ENCODE assay signal across 9 cellular contexts in genomic region chr2:205660521-205661124, GRCh38. TPM values are rescaled to one million over a fixed set of nuclear protein-coding genes. Genes with fewer than 3 reads are reported as not detected.
DNase-seq lines count a peak whose midpoint lies in the region; ATAC-seq, FAIRE-seq and TF ChIP-seq lines count a peak whose summit lies in the region.
"Had no signal": no experiment of that assay in that cellular context is flagged by ENCODE, and none has a peak within 500 bp of the region (broad histone marks: within the 10 kb centered on the region; RNA-seq: fewer than 3 reads in every experiment).

No MANE protein-coding gene starts in this region.

- no peak for TF ChIP-seq CTCF in HFFc6 (IDR thresholded peaks at IDR 0.05)
- no peak for TF ChIP-seq CTCF in fibroblast of lung (conservative IDR thresholded peaks at IDR 0.05 in 1 of 2, IDR thresholded peaks at IDR 0.05 in 1 of 2; ENCODE audit: low read depth in 1 of 2, low read length in 2 of 2)

- H2AFZ ChIP-seq in fibroblast of lung (ENCODE audit: low read length), result no peak overlapping the region

- FAIRE-seq in frontal cortex (lab: Jason Lieb, UNC), result no peak
- FAIRE-seq: K562 had no signal

- H3K9me3 ChIP-seq in fibroblast of lung (ENCODE audit: control insufficient read depth, insufficient read depth, low read depth, low read length), result no peaks in the 10 kb centered on the region

- peaks cover 20% of the 10 kb centered on the region for H3K4me1 ChIP-seq in fibroblast of lung (ENCODE audit: control insufficient read depth, extremely low read depth, insufficient read depth, low read length)

- H3K27me3 Mint-ChIP-seq in HFFc6 (ENCODE audit: insufficient read depth), result no peaks in the 10 kb centered on the region; the same call in 1 of the 2 replicates
- H3K27me3 Mint-ChIP-seq in T-helper 2 cell treated with Interferon-gamma antibody and Interleukin-4, amounts not matched to agents 5 μg/mL and 100 μg/mL, for 36 hours (ENCODE audit: low read depth), result no peaks in the 10 kb centered on the region
- peaks cover 5 to 14% of the 10 kb centered on the region in 2 donors for H3K27me3 Mint-ChIP-seq in stimulated activated naive B cell treated with anti-CD40 and anti-IgM and Interleukin-4, amounts not matched to agents 10 μg/mL and 1 μg/mL and 100 μg/mL, for 72 hours

- peak overlapping the region in 1 of 4 experiments; percentile 1 for H3K4me3 ChIP-seq in fibroblast of lung (replicated peaks in 1 of 4; ENCODE audit: control extremely low read depth in 1 of 4, insufficient read depth in 1 of 4, low read depth in 3 of 4, low read length in 4 of 4)
- H3K4me3 ChIP-seq: K562 had no signal

- H3K27ac ChIP-seq in fibroblast of lung (ENCODE audit: insufficient read depth, low read length), result peak overlapping the region; percentile 58

- H3K36me3 Mint-ChIP-seq in HFFc6 (ENCODE audit: low read depth), result no peaks in the 10 kb centered on the region
- peaks cover 4% of the 10 kb centered on the region for H3K36me3 Mint-ChIP-seq in T-helper 2 cell treated with Interferon-gamma antibody and Interleukin-4, amounts not matched to agents 5 μg/mL and 100 μg/mL, for 36 hours (ENCODE audit: low read depth)
- H3K36me3 Mint-ChIP-seq in stimulated activated naive B cell treated with anti-CD40 and anti-IgM and Interleukin-4, amounts not matched to agents 10 μg/mL and 1 μg/mL and 100 μg/mL, for 72 hours, result no peaks in the 10 kb centered on the region

- no peaks in the 10 kb centered on the region for H3K79me2 ChIP-seq in fibroblast of lung (ENCODE audit: control insufficient read depth, insufficient read depth, low read length)

- peak overlapping the region; percentile 82 for H3K4me2 ChIP-seq in fibroblast of lung (ENCODE audit: extremely low read depth, insufficient read depth, low read length)

- H3K4me1 Mint-ChIP-seq in HFFc6 (ENCODE audit: low read depth), result peaks cover 52% of the 10 kb centered on the region
- peaks cover 40% of the 10 kb centered on the region for H3K4me1 Mint-ChIP-seq in T-helper 2 cell treated with Interferon-gamma antibody and Interleukin-4, amounts not matched to agents 5 μg/mL and 100 μg/mL, for 36 hours (ENCODE audit: low read depth)
- peaks cover 24 to 26% of the 10 kb centered on the region in 2 donors for H3K4me1 Mint-ChIP-seq in stimulated activated naive B cell treated with anti-CD40 and anti-IgM and Interleukin-4, amounts not matched to agents 10 μg/mL and 1 μg/mL and 100 μg/mL, for 72 hours

- DNase-seq in GM04503 (ENCODE audit: low read depth), result peak; percentile 95
- peak; percentile 89 for DNase-seq in HFFc6
- DNase-seq in T-helper 2 cell treated with Interferon-gamma antibody and Interleukin-4, amounts not matched to agents 5 μg/mL and 100 μg/mL, for 36 hours (ENCODE audit: low spot score), result peak; percentile 59
- DNase-seq in fibroblast of lung (ENCODE audit: low read depth in 2 of 2), result peak; percentile 93 to 97
- no peak for DNase-seq in stimulated activated naive B cell treated with anti-CD40 and anti-IgM and Interleukin-4, amounts not matched to agents 10 μg/mL and 1 μg/mL and 100 μg/mL, for 72 hours
- DNase-seq in GM19240 (ENCODE audit: insufficient read length, low spot score), result no peak
- DNase-seq in frontal cortex (ENCODE audit: low spot score in 2 of 2), result no peak

- no peak overlapping the region for H3K9ac ChIP-seq in fibroblast of lung (ENCODE audit: insufficient read depth, low read length)

- H3K36me3 ChIP-seq in fibroblast of lung (ENCODE audit: control insufficient read depth, insufficient read depth, low read length), result no peaks in the 10 kb centered on the region

- H3K4me3 Mint-ChIP-seq in HFFc6, result peak overlapping the region; percentile 35
- H3K4me3 Mint-ChIP-seq in T-helper 2 cell treated with Interferon-gamma antibody and Interleukin-4, amounts not matched to agents 5 μg/mL and 100 μg/mL, for 36 hours, result peak overlapping the region; percentile 59
- H3K4me3 Mint-ChIP-seq in stimulated activated naive B cell treated with anti-CD40 and anti-IgM and Interleukin-4, amounts not matched to agents 10 μg/mL and 1 μg/mL and 100 μg/mL, for 72 hours, result peak overlapping the region; percentile 10 to 36

- peak overlapping the region; percentile 80 for H3K27ac Mint-ChIP-seq in HFFc6
- H3K27ac Mint-ChIP-seq in T-helper 2 cell treated with Interferon-gamma antibody and Interleukin-4, amounts not matched to agents 5 μg/mL and 100 μg/mL, for 36 hours, result peak overlapping the region; percentile 83
- H3K27ac Mint-ChIP-seq in stimulated activated naive B cell treated with anti-CD40 and anti-IgM and Interleukin-4, amounts not matched to agents 10 μg/mL and 1 μg/mL and 100 μg/mL, for 72 hours, result no peak overlapping the region

- no peaks in the 10 kb centered on the region for H3K27me3 ChIP-seq in fibroblast of lung (ENCODE audit: control insufficient read depth, insufficient read depth, low read length)

- H3K9me3 Mint-ChIP-seq in HFFc6, result no peaks in the 10 kb centered on the region
- peaks cover 4% of the 10 kb centered on the region for H3K9me3 Mint-ChIP-seq in T-helper 2 cell treated with Interferon-gamma antibody and Interleukin-4, amounts not matched to agents 5 μg/mL and 100 μg/mL, for 36 hours
- H3K9me3 Mint-ChIP-seq in stimulated activated naive B cell treated with anti-CD40 and anti-IgM and Interleukin-4, amounts not matched to agents 10 μg/mL and 1 μg/mL and 100 μg/mL, for 72 hours, result no peaks in the 10 kb centered on the region

- peak; percentile 77 to 82 for ATAC-seq in stimulated activated naive B cell treated with anti-CD40 and anti-IgM and Interleukin-4, amounts not matched to agents 10 μg/mL and 1 μg/mL and 100 μg/mL, for 72 hours (replicated peaks)
- no peak for ATAC-seq in HG03565 (IDR thresholded peaks at IDR 0.05; ENCODE audit: unreplicated experiment)
- ATAC-seq: K562 had no signal

- H4K20me1 ChIP-seq in fibroblast of lung (ENCODE audit: control insufficient read depth, extremely low read depth, insufficient read depth, low read length), result no peaks in the 10 kb centered on the region

RNA-seq across cellular contexts. Expression of gene NRP2, which starts 21.7 kb away (rescaled TPM):
- total RNA-seq in HFFc6 (2021; fragmentation: NEBNext Ultra II Directional; extraction: Animal tissue kit (Norgen Biotek cat#: 25700)), result 10 to 100 TPM; 11.8 to 25.1 (median 21.4) TPM
- total RNA-seq in fibroblast of lung (22.9 and 28.7 TPM in 2 replicates), frontal cortex (26.1 TPM)
- 16.6 and 23.9 TPM in 2 replicates for polyA plus RNA-seq in fibroblast of lung
- polyA plus RNA-seq in fibroblast of lung (2012), result 12.5 and 15.7 TPM in 2 replicates
- 77.2 and 77.3 TPM in 2 replicates for polyA minus RNA-seq in fibroblast of lung (ENCODE audit: low replicate concordance)

Comparison
In these comparisons a context has a peak if more than half of its experiments do, and no peak if none do; other contexts are left out.
1. DNase-seq: peak in GM04503 (single experiment), HFFc6 (single experiment), T-helper 2 cell treated with Interferon-gamma antibody and Interleukin-4, amounts not matched to agents 5 μg/mL and 100 μg/mL, for 36 hours (single experiment) and fibroblast of lung (2 of 2); none in stimulated activated naive B cell treated with anti-CD40 and anti-IgM and Interleukin-4, amounts not matched to agents 10 μg/mL and 1 μg/mL and 100 μg/mL, for 72 hours (single experiment), GM19240 (single experiment) and frontal cortex (0 of 2).
2. Peak in every context shown above with its lines, with median percentiles within 50 percentile points of each other: H3K4me3 Mint-ChIP-seq.